Comparison of ENCODE assay signal across 10 cellular contexts in genomic region chr3:13894812-13895154, GRCh38. TPM values are rescaled to one million over a fixed set of nuclear protein-coding genes. Genes with fewer than 3 reads are reported as not detected.
DNase-seq lines count a peak whose midpoint lies in the region; ATAC-seq and TF ChIP-seq lines count a peak whose summit lies in the region.
"Had no signal": no experiment of that assay in that cellular context is flagged by ENCODE, and none has a peak within 500 bp of the region (broad histone marks: within the 10 kb centered on the region; RNA-seq: fewer than 3 reads in every experiment).

No MANE protein-coding gene starts in this region.

- peaks cover 14% of the 10 kb centered on the region for H3K27me3 Mint-ChIP-seq in Calu3 (ENCODE audit: unreplicated experiment)
- H3K27me3 Mint-ChIP-seq in T-cell = peaks cover 0 to 2% of the 10 kb centered on the region in 2 donors

- no peaks in the 10 kb centered on the region for H3K4me1 ChIP-seq in rectal smooth muscle tissue (ENCODE audit: control insufficient read depth, insufficient read depth, low read length)

- TF ChIP-seq CTCF in Calu3 (IDR thresholded peaks at IDR 0.05; ENCODE audit: unreplicated experiment) (no peak), foreskin fibroblast (IDR thresholded peaks at IDR 0.05; ENCODE audit: low read depth, low read length) (no peak), brain microvascular endothelial cell (IDR thresholded peaks at IDR 0.05; ENCODE audit: low read depth, low read length, missing control alignments) (no peak)

- DNase-seq in Calu3 (no peak), T-cell (no peak), foreskin fibroblast (no peak), hepatic stellate cell (ENCODE audit: low spot score) (no peak), brain microvascular endothelial cell (no peak)

- in situ Hi-C loops in brain microvascular endothelial cell (cut with HindIII; ENCODE audit: low pct_ligation_motif_present, low sequenced_read_pairs) = no loop called here

- H3K4me3 Mint-ChIP-seq in Calu3 (ENCODE audit: low read depth, unreplicated experiment) (peak overlapping the region; percentile 84), T-cell (peak overlapping the region; percentile 88 to 92 (median 88))

- CTCF ChIA-PET in Calu3 (lab: Charles Lee) = interaction anchor here (0.7 kb wide), 1 partner anchor 393 kb away, joined by 3 read pairs; no protein-coding TSS in a partner anchor
- CTCF ChIA-PET in T-cell (lab: Charles Lee) = interaction anchor here in 1 of 2 donors (1.2 kb wide), 2 partner anchors 10 to 237 kb away, joined by 3 to 4 read pairs; no protein-coding TSS in a partner anchor

- no peak overlapping the region for H3K9ac ChIP-seq in rectal smooth muscle tissue (ENCODE audit: low read length)
- H3K9ac ChIP-seq: KMS-11 had no signal

- H3K36me3 Mint-ChIP-seq in Calu3 (ENCODE audit: insufficient read depth, unreplicated experiment) (peaks cover 16% of the 10 kb centered on the region), T-cell (peaks cover 16% of the 10 kb centered on the region)

- peaks cover 11% of the 10 kb centered on the region for H3K4me1 Mint-ChIP-seq in Calu3 (ENCODE audit: low read depth, unreplicated experiment)
- peaks cover 32 to 45% (median 38%) of the 10 kb centered on the region in 3 donors for H3K4me1 Mint-ChIP-seq in T-cell

- no peaks in the 10 kb centered on the region for H3K36me3 ChIP-seq in rectal smooth muscle tissue (ENCODE audit: control insufficient read depth, insufficient read depth, low read length)
- H3K36me3 ChIP-seq in brain microvascular endothelial cell (replicated peaks) = no peaks in the 10 kb centered on the region
- H3K36me3 ChIP-seq: thyroid gland had no signal

- H3K27me3 ChIP-seq in rectal smooth muscle tissue (ENCODE audit: control insufficient read depth, insufficient read depth, low read length) = no peaks in the 10 kb centered on the region
- peaks cover 6% of the 10 kb centered on the region for H3K27me3 ChIP-seq in brain microvascular endothelial cell (replicated peaks)
- H3K27me3 ChIP-seq: thyroid gland had no signal

- ATAC-seq in T-cell (replicated peaks in 1 of 4) (no peak), HG02571 (IDR thresholded peaks at IDR 0.05; ENCODE audit: unreplicated experiment) (no peak), HG03108 (IDR thresholded peaks at IDR 0.05; ENCODE audit: unreplicated experiment) (no peak)

- intact Hi-C loops in Calu3 (cut with micrococcal nuclease; ENCODE audit: unreplicated experiment) = no loop called here

- no TSS peak for BruUV-seq in Calu3 (replicated peaks; lab: Mats Ljungman, UMichigan)

- H3K9me3 Mint-ChIP-seq in Calu3 (ENCODE audit: low read depth, unreplicated experiment) (peaks cover 10% of the 10 kb centered on the region), T-cell (peaks cover 7 to 15% (median 9%) of the 10 kb centered on the region in 3 donors)

- H3K27ac ChIP-seq in rectal smooth muscle tissue (ENCODE audit: low read depth, low read length) = no peak overlapping the region
- H3K27ac ChIP-seq in brain microvascular endothelial cell = no peak overlapping the region
- H3K27ac ChIP-seq: KMS-11 had no signal

- POLR2A ChIA-PET in T-cell (lab: Charles Lee) = no interaction called here

- H3K4me3 ChIP-seq in foreskin fibroblast (ENCODE audit: low read depth in 1 of 2, low read length in 2 of 2) = peak overlapping the region; percentile 59 to 67
- H3K4me3 ChIP-seq in rectal smooth muscle tissue (ENCODE audit: low read length) = peak overlapping the region; percentile 80
- no peak overlapping the region for H3K4me3 ChIP-seq in brain microvascular endothelial cell (ENCODE audit: low read depth, low read length)

- H3K27ac Mint-ChIP-seq in Calu3 (ENCODE audit: unreplicated experiment) = peak overlapping the region; percentile 36
- H3K27ac Mint-ChIP-seq in T-cell = peak overlapping the region; percentile 91

RNA-seq across cellular contexts. Expression of gene WNT7A, which starts 14.9 kb away (rescaled TPM):
- total RNA-seq in Calu3 (2022) (2.7 and 3.5 TPM in 2 replicates), T-cell (10 to 100 TPM in 4 of 5 donors, 1 to 10 TPM in 1; 8.2 to 15.4 (median 11.7) TPM)
- total RNA-seq: thyroid gland had no signal
